Comparison of ENCODE assay signal across 19 cellular contexts in genomic region chr1:51305371-51305823, GRCh38. TPM values are rescaled to one million over a fixed set of nuclear protein-coding genes. Genes with fewer than 3 reads are reported as not detected.
DNase-seq lines count a peak whose midpoint lies in the region; ATAC-seq and TF ChIP-seq lines count a peak whose summit lies in the region.
"Had no signal": no experiment of that assay in that cellular context is flagged by ENCODE, and none has a peak within 500 bp of the region (broad histone marks: within the 10 kb centered on the region; RNA-seq: fewer than 3 reads in every experiment).

No MANE protein-coding gene starts in this region.

- no peaks in the 10 kb centered on the region for H3K79me2 ChIP-seq in mesendoderm (ENCODE audit: control insufficient read depth, insufficient read depth, low read length)

- no peaks in the 10 kb centered on the region for H3K4me1 Mint-ChIP-seq in naive thymus-derived CD8-positive, alpha-beta T cell
- no peaks in the 10 kb centered on the region for H3K4me1 Mint-ChIP-seq in CD8-positive, alpha-beta T cell (ENCODE audit: low read depth)

- H3K4ac ChIP-seq in mesendoderm (ENCODE audit: low read depth, low read length), result no peak overlapping the region

- no peak overlapping the region for H2AK5ac ChIP-seq in mesendoderm (ENCODE audit: low read length)

- H4K8ac ChIP-seq in mesendoderm (ENCODE audit: low read depth, low read length), result no peak overlapping the region

- no peaks in the 10 kb centered on the region for H3K36me3 Mint-ChIP-seq in naive thymus-derived CD8-positive, alpha-beta T cell
- no peaks in the 10 kb centered on the region for H3K36me3 Mint-ChIP-seq in CD8-positive, alpha-beta T cell
- H3K36me3 Mint-ChIP-seq: activated CD4-positive, alpha-beta memory T cell treated with anti-CD3 and anti-CD28 coated beads for 36 hours had no signal

- H3K4me3 Mint-ChIP-seq in naive thymus-derived CD8-positive, alpha-beta T cell, result no peak overlapping the region
- no peak overlapping the region for H3K4me3 Mint-ChIP-seq in CD8-positive, alpha-beta T cell
- H3K4me3 Mint-ChIP-seq: activated CD4-positive, alpha-beta memory T cell treated with anti-CD3 and anti-CD28 coated beads for 36 hours; activated naive CD8-positive, alpha-beta T cell treated with anti-CD3 and anti-CD28 coated beads, Interleukin-2, amount 50 U/mL, for 24 hours; CD4-positive, alpha-beta T cell; H9; stimulated activated naive CD8-positive, alpha-beta T cell treated with anti-CD3 and anti-CD28 coated beads, Interleukin-15, Interleukin-2, amounts not matched to agents 100 ng/mL and 50 ng/mL, for 24 hours had no signal

- peak; percentile 40 for ATAC-seq in HG03432 (IDR thresholded peaks at IDR 0.05; ENCODE audit: unreplicated experiment)
- ATAC-seq in naive thymus-derived CD8-positive, alpha-beta T cell, result no peak
- no peak for ATAC-seq in CD8-positive, alpha-beta T cell
- no peak for ATAC-seq in heart right ventricle
- ATAC-seq: activated naive CD8-positive, alpha-beta T cell treated with anti-CD3 and anti-CD28 coated beads, Interleukin-2, amount 50 U/mL, for 24 hours had no signal

- no peaks in the 10 kb centered on the region for H3K9me3 Mint-ChIP-seq in naive thymus-derived CD8-positive, alpha-beta T cell
- no peaks in the 10 kb centered on the region for H3K9me3 Mint-ChIP-seq in CD8-positive, alpha-beta T cell
- H3K9me3 Mint-ChIP-seq: activated CD4-positive, alpha-beta memory T cell treated with anti-CD3 and anti-CD28 coated beads for 36 hours; activated naive CD8-positive, alpha-beta T cell treated with anti-CD3 and anti-CD28 coated beads, Interleukin-2, amount 50 U/mL, for 24 hours; CD4-positive, alpha-beta T cell; H9; stimulated activated naive CD8-positive, alpha-beta T cell treated with anti-CD3 and anti-CD28 coated beads, Interleukin-15, Interleukin-2, amounts not matched to agents 100 ng/mL and 50 ng/mL, for 24 hours had no signal

- H3K36me3 ChIP-seq in colonic mucosa (no peaks in the 10 kb centered on the region), mesendoderm (ENCODE audit: control insufficient read depth, insufficient read depth, low read length) (no peaks in the 10 kb centered on the region), heart right ventricle (peaks cover 0 to under 1% (median 0%) of the 10 kb centered on the region in 9 donors)
- H3K36me3 ChIP-seq in CD8-positive, alpha-beta T cell (ENCODE audit: insufficient read depth, low read length), result no peaks in the 10 kb centered on the region
- H3K36me3 ChIP-seq: upper lobe of left lung had no signal

- no peaks in the 10 kb centered on the region for H3K27me3 Mint-ChIP-seq in naive thymus-derived CD8-positive, alpha-beta T cell
- H3K27me3 Mint-ChIP-seq in CD8-positive, alpha-beta T cell (ENCODE audit: low read depth), result no peaks in the 10 kb centered on the region
- H3K27me3 Mint-ChIP-seq: activated CD4-positive, alpha-beta memory T cell treated with anti-CD3 and anti-CD28 coated beads for 36 hours; activated naive CD8-positive, alpha-beta T cell treated with anti-CD3 and anti-CD28 coated beads, Interleukin-2, amount 50 U/mL, for 24 hours; CD4-positive, alpha-beta T cell; stimulated activated naive CD8-positive, alpha-beta T cell treated with anti-CD3 and anti-CD28 coated beads, Interleukin-15, Interleukin-2, amounts not matched to agents 100 ng/mL and 50 ng/mL, for 24 hours had no signal

- H3K9ac ChIP-seq in colonic mucosa (ENCODE audit: low read depth in 2 of 2, low read length in 2 of 2) (peak overlapping the region in 1 of 2 donors; percentile 1), mesendoderm (ENCODE audit: low read length) (no peak overlapping the region)

- intact Hi-C loops in colonic mucosa (cut with DNase I) (no loop called here), heart right ventricle (cut with DNase I) (no loop called here)
- intact Hi-C loops in CD8-positive, alpha-beta T cell (cut with DNase I, micrococcal nuclease), result no loop called here

- no peak overlapping the region for H3K23ac ChIP-seq in mesendoderm (ENCODE audit: low read length)

- H2BK15ac ChIP-seq in mesendoderm (replicated peaks; ENCODE audit: low read depth), result no peak overlapping the region

- in situ Hi-C loops in ACHN (cut with HindIII; ENCODE audit: low pct_ligation_motif_present, low pct_unique_long_range_greater_than_20kb, low sequenced_read_pairs), result no loop called here

- H3K4me2 ChIP-seq in mesendoderm (ENCODE audit: low read length), result no peak overlapping the region

- H2BK5ac ChIP-seq in mesendoderm (ENCODE audit: low read length), result no peak overlapping the region

- no peak overlapping the region for H3K56ac ChIP-seq in mesendoderm (ENCODE audit: low read length)

- no CpG with 5 or more reads among the region's 4 CpGs for WGBS in mesendoderm (ENCODE audit: extremely low coverage, insufficient coverage, low lambda C conversion rate)
- WGBS in heart right ventricle, 2 donors, result 73 to 77% methylated on average over 4 of the region's 4 CpGs

- CTCF ChIA-PET in CD8-positive, alpha-beta T cell (lab: Charles Lee), result interaction anchor here (0.8 kb wide), 1 partner anchor 9 kb away, joined by 3 read pairs; no protein-coding TSS in a partner anchor

- H3K18ac ChIP-seq in mesendoderm (ENCODE audit: low read length), result no peak overlapping the region

- H3K27ac Mint-ChIP-seq in naive thymus-derived CD8-positive, alpha-beta T cell, result no peak overlapping the region
- H3K27ac Mint-ChIP-seq in CD8-positive, alpha-beta T cell, result no peak overlapping the region
- H3K27ac Mint-ChIP-seq: activated CD4-positive, alpha-beta memory T cell treated with anti-CD3 and anti-CD28 coated beads for 36 hours; activated naive CD8-positive, alpha-beta T cell treated with anti-CD3 and anti-CD28 coated beads, Interleukin-2, amount 50 U/mL, for 24 hours; CD4-positive, alpha-beta T cell; H9 had no signal

- no peak overlapping the region for H2BK120ac ChIP-seq in mesendoderm (ENCODE audit: low read depth, low read length)

- H3K9me3 ChIP-seq in colonic mucosa, result no peaks in the 10 kb centered on the region
- no peaks in the 10 kb centered on the region for H3K9me3 ChIP-seq in CD8-positive, alpha-beta T cell (ENCODE audit: low read length)
- H3K9me3 ChIP-seq in heart right ventricle, result no peaks in the 10 kb centered on the region
- H3K9me3 ChIP-seq: upper lobe of left lung had no signal

- no peak overlapping the region for H4K5ac ChIP-seq in mesendoderm (ENCODE audit: low read length)

- H3K27ac ChIP-seq in colonic mucosa, result peak overlapping the region; percentile 66
- H3K27ac ChIP-seq in mesendoderm (ENCODE audit: low read depth, low read length), result no peak overlapping the region
- H3K27ac ChIP-seq in CD8-positive, alpha-beta T cell (ENCODE audit: low read depth, low read length), result no peak overlapping the region
- no peak overlapping the region for H3K27ac ChIP-seq in heart right ventricle
- H3K27ac ChIP-seq: upper lobe of left lung had no signal

- POLR2A ChIA-PET in naive thymus-derived CD8-positive, alpha-beta T cell (lab: Charles Lee), result no interaction called here
- POLR2A ChIA-PET in CD8-positive, alpha-beta T cell (lab: Charles Lee), result no interaction called here

- H3K4me3 ChIP-seq in colonic mucosa (no peak overlapping the region), mesendoderm (ENCODE audit: low read length) (no peak overlapping the region), heart right ventricle (no peak overlapping the region)
- no peak overlapping the region for H3K4me3 ChIP-seq in CD8-positive, alpha-beta T cell (ENCODE audit: low read depth, low read length)
- H3K4me3 ChIP-seq: lung, upper lobe of left lung had no signal

- H3K79me1 ChIP-seq in mesendoderm (ENCODE audit: low read length), result no peaks in the 10 kb centered on the region

- H3K27me3 ChIP-seq in colonic mucosa (no peaks in the 10 kb centered on the region), mesendoderm (ENCODE audit: insufficient read depth, low read length, poor library complexity) (no peaks in the 10 kb centered on the region), heart right ventricle (no peaks in the 10 kb centered on the region)
- H3K27me3 ChIP-seq in CD8-positive, alpha-beta T cell (ENCODE audit: insufficient read depth, low read length), result no peaks in the 10 kb centered on the region
- H3K27me3 ChIP-seq: upper lobe of left lung had no signal

- TF ChIP-seq CTCF in colonic mucosa (IDR thresholded peaks at IDR 0.05) (no peak), heart right ventricle (IDR thresholded peaks at IDR 0.05) (no peak)
- no peak for TF ChIP-seq CTCF in CD8-positive, alpha-beta T cell (IDR thresholded peaks at IDR 0.05)

- peaks cover 6% of the 10 kb centered on the region for H3K4me1 ChIP-seq in colonic mucosa
- H3K4me1 ChIP-seq in mesendoderm (ENCODE audit: control insufficient read depth, low read depth, low read length), result no peaks in the 10 kb centered on the region
- H3K4me1 ChIP-seq in CD8-positive, alpha-beta T cell (ENCODE audit: insufficient read depth, low read length), result no peaks in the 10 kb centered on the region
- peaks cover 0 to 12% (median 0%) of the 10 kb centered on the region in 9 donors for H3K4me1 ChIP-seq in heart right ventricle

- DNase-seq in ACHN, result peak; percentile 39
- DNase-seq in colonic mucosa, result peak; percentile 73
- peak; percentile 40 for DNase-seq in mesendoderm
- DNase-seq in NCI-H2171 (lab: John Stamatoyannopoulos, UW), result no peak
- no peak for DNase-seq in naive thymus-derived CD8-positive, alpha-beta T cell
- DNase-seq in CD8-positive, alpha-beta T cell, result no peak
- DNase-seq in heart right ventricle, result no peak
- DNase-seq: activated CD4-positive, alpha-beta memory T cell treated with anti-CD3 and anti-CD28 coated beads for 36 hours; activated naive CD8-positive, alpha-beta T cell treated with anti-CD3 and anti-CD28 coated beads, Interleukin-2, amount 50 U/mL, for 24 hours; caudate nucleus; CD4-positive, alpha-beta T cell; H9; NCI-H2081; NCI-H748 treated with DMSO at 0.1 percent for 48 hours; stimulated activated CD4-positive, alpha-beta T cell treated with anti-CD3 and anti-CD28 coated beads, Interleukin-15, amount 100 ng/mL, for 24 hours; upper lobe of left lung had no signal

RNA-seq across cellular contexts. Expression of gene TTC39A, which starts 25.0 kb away (rescaled TPM):
- total RNA-seq in colonic mucosa, result 100 to 1,000 TPM in 1 of 2 donors, 10 to 100 TPM in 1; 95.2 to 148 TPM
- polyA plus RNA-seq in mesendoderm (2013, experiment 1 of 2), result 3.7 TPM
- 3.6 TPM for polyA plus RNA-seq in mesendoderm (2013, experiment 2 of 2)
- total RNA-seq in naive thymus-derived CD8-positive, alpha-beta T cell, result not detected
- polyA plus RNA-seq in naive thymus-derived CD8-positive, alpha-beta T cell, result under 1 TPM in 1 of 3 donors, not detected in 2; 0.19 TPM
- not detected for total RNA-seq in CD8-positive, alpha-beta T cell
- 10 to 100 TPM; 14.3 to 38.7 (median 23.2) TPM for total RNA-seq in heart right ventricle
- 10 to 100 TPM in 1 of 2 donors, 1 to 10 TPM in 1; 4.3 to 14.0 TPM for polyA plus RNA-seq in heart right ventricle
- total RNA-seq: CD4-positive, alpha-beta T cell had no signal

Comparison
In these comparisons a context has a peak if more than half of its experiments do, and no peak if none do; other contexts are left out.
1. DNase-seq: peak in ACHN (single experiment), colonic mucosa (single experiment) and mesendoderm (single experiment); none in NCI-H2171 (single experiment), naive thymus-derived CD8-positive, alpha-beta T cell (0 of 10), CD8-positive, alpha-beta T cell (0 of 7) and heart right ventricle (0 of 2).
2. RNA of gene TTC39A, which starts 25.0 kb away (total RNA-seq): 95.2 to 148 TPM in colonic mucosa and 14.3 to 38.7 TPM in heart right ventricle; not detected in CD8-positive, alpha-beta T cell and not detected in naive thymus-derived CD8-positive, alpha-beta T cell; every median in the first group is over 10 times any median in the second.